In the genomic region with DNA sequence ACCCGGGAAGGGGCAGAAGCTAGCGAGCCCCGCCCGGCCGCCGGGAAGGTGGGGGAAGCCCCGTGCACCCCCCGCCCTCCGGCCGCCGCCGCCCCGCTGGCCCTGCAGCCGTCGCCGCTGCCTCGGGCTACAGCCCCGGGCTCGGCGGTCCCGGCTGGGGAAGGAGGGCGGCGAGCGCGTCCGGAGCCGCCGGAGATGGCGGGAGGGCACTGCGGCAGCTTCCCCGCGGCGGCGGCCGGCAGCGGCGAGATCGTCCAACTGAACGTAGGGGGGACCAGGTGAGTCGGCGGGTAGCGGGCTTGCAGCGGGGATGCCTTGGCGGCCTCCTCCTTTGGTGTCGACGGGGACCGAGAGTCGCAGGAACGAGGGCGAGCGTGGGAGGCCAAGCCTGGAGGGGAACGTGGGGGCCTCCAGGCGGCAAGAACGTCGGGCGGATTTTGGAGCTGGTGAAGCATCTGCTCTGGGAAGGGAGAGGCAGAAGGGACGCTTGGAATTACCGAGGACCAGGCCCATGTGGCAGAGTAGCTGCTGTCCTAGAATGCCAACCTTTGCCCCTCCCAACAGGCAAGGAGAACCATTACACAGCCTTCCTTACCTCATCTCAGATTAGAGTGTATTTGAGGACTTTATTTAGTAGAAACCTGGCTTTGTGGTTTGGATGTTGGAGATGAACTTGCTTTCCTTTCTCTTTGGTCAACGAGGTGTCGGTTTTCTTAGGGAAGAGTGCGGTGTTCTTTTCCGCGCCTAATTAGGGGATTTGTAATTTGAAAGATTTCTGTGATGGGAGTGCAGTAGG, we compare ENCODE assay signal across 8 cellular contexts. TPM values are rescaled to one million over a fixed set of nuclear protein-coding genes. Genes with fewer than 3 reads are reported as not detected.
DNase-seq lines count a peak whose midpoint lies in the region; ATAC-seq and TF ChIP-seq lines count a peak whose summit lies in the region.

No MANE protein-coding gene starts in this region.

- H3K4me1 Mint-ChIP-seq in CD14-positive monocyte: peaks cover 37% of the 10 kb centered on the region
- H3K4me1 Mint-ChIP-seq in activated CD8-positive, alpha-beta T cell treated with anti-CD3 and anti-CD28 coated beads, Interleukin-2, amount 10 ng/mL, durations not matched to agents 7 days and 5 days (ENCODE audit: low read depth): peaks cover 16% of the 10 kb centered on the region
- peaks cover 38% of the 10 kb centered on the region for H3K4me1 Mint-ChIP-seq in stimulated activated naive CD8-positive, alpha-beta T cell treated with anti-CD3 and anti-CD28 coated beads, Interleukin-15, Interleukin-2, amounts not matched to agents 100 ng/mL and 50 ng/mL, for 24 hours (ENCODE audit: low read depth)

- H3K27ac ChIP-seq in mucosa of rectum (ENCODE audit: low read depth in 2 of 2, low read length in 2 of 2): peak overlapping the region; percentile 91 to 93

- H3K27me3 ChIP-seq in mucosa of rectum (ENCODE audit: control insufficient read depth in 2 of 2, insufficient read depth in 2 of 2, low read length in 2 of 2): no peaks in the 10 kb centered on the region

- peak overlapping the region; percentile 38 to 83 (median 73) for H3K27ac Mint-ChIP-seq in CD14-positive monocyte
- no peak overlapping the region for H3K27ac Mint-ChIP-seq in activated CD8-positive, alpha-beta T cell treated with anti-CD3 and anti-CD28 coated beads, Interleukin-2, amount 10 ng/mL, durations not matched to agents 7 days and 5 days
- peak overlapping the region; percentile 86 for H3K27ac Mint-ChIP-seq in stimulated activated naive CD8-positive, alpha-beta T cell treated with anti-CD3 and anti-CD28 coated beads, Interleukin-15, Interleukin-2, amounts not matched to agents 100 ng/mL and 50 ng/mL, for 24 hours

- H3K9ac ChIP-seq in mucosa of rectum (ENCODE audit: low read depth in 1 of 2, low read length in 2 of 2): peak overlapping the region; percentile 78 to 79

- no peaks in the 10 kb centered on the region for H3K9me3 Mint-ChIP-seq in CD14-positive monocyte
- H3K9me3 Mint-ChIP-seq in activated CD8-positive, alpha-beta T cell treated with anti-CD3 and anti-CD28 coated beads, Interleukin-2, amount 10 ng/mL, durations not matched to agents 7 days and 5 days (ENCODE audit: insufficient read depth): no peaks in the 10 kb centered on the region
- H3K9me3 Mint-ChIP-seq in stimulated activated naive CD8-positive, alpha-beta T cell treated with anti-CD3 and anti-CD28 coated beads, Interleukin-15, Interleukin-2, amounts not matched to agents 100 ng/mL and 50 ng/mL, for 24 hours: no peaks in the 10 kb centered on the region

- peak overlapping the region; percentile 98 to 99 for H3K4me3 Mint-ChIP-seq in CD14-positive monocyte
- H3K4me3 Mint-ChIP-seq in activated CD8-positive, alpha-beta T cell treated with anti-CD3 and anti-CD28 coated beads, Interleukin-2, amount 10 ng/mL, durations not matched to agents 7 days and 5 days: peak overlapping the region; percentile 84
- H3K4me3 Mint-ChIP-seq in stimulated activated naive CD8-positive, alpha-beta T cell treated with anti-CD3 and anti-CD28 coated beads, Interleukin-15, Interleukin-2, amounts not matched to agents 100 ng/mL and 50 ng/mL, for 24 hours: peak overlapping the region; percentile 92

- CTCF ChIA-PET in activated CD8-positive, alpha-beta T cell treated with anti-CD3 and anti-CD28 coated beads, Interleukin-2, amount 10 ng/mL, durations not matched to agents 7 days and 5 days (lab: Charles Lee): interaction anchor here (1.3 kb wide), 1 partner anchor 13 kb away, joined by 3 read pairs; no protein-coding TSS in a partner anchor

- intact Hi-C loops in CD14-positive monocyte (cut with micrococcal nuclease): no loop called here

- H3K36me3 Mint-ChIP-seq in CD14-positive monocyte: no peaks in the 10 kb centered on the region
- no peaks in the 10 kb centered on the region for H3K36me3 Mint-ChIP-seq in activated CD8-positive, alpha-beta T cell treated with anti-CD3 and anti-CD28 coated beads, Interleukin-2, amount 10 ng/mL, durations not matched to agents 7 days and 5 days (ENCODE audit: low read depth)
- H3K36me3 Mint-ChIP-seq in stimulated activated naive CD8-positive, alpha-beta T cell treated with anti-CD3 and anti-CD28 coated beads, Interleukin-15, Interleukin-2, amounts not matched to agents 100 ng/mL and 50 ng/mL, for 24 hours (ENCODE audit: low read depth): no peaks in the 10 kb centered on the region

- POLR2A ChIA-PET in activated CD8-positive, alpha-beta T cell treated with anti-CD3 and anti-CD28 coated beads, Interleukin-2, amount 10 ng/mL, durations not matched to agents 7 days and 5 days (lab: Charles Lee): no interaction called here

- H3K36me3 ChIP-seq in mucosa of rectum (ENCODE audit: control insufficient read depth in 2 of 2, insufficient read depth in 2 of 2, low read length in 2 of 2): no peaks in the 10 kb centered on the region

- no peaks in the 10 kb centered on the region for H3K9me3 ChIP-seq in mucosa of rectum (ENCODE audit: control insufficient read depth in 2 of 2, low read length in 2 of 2)

- ATAC-seq in GM19043 (IDR thresholded peaks at IDR 0.05; ENCODE audit: low read depth, unreplicated experiment) (peak; percentile 46), HG03175 (IDR thresholded peaks at IDR 0.05; ENCODE audit: unreplicated experiment) (peak; percentile 63)
- peak; percentile 79 for ATAC-seq in activated CD8-positive, alpha-beta T cell treated with anti-CD3 and anti-CD28 coated beads, Interleukin-2, amount 10 ng/mL, durations not matched to agents 7 days and 5 days

- peaks cover 10 to 11% of the 10 kb centered on the region in 2 donors for H3K4me1 ChIP-seq in mucosa of rectum (ENCODE audit: control insufficient read depth in 2 of 2, insufficient read depth in 2 of 2, low read length in 2 of 2)

- DNase-seq in CD14-positive monocyte (ENCODE audit: low spot score): no peak
- DNase-seq in NCI-H345 treated with DMSO at 0.1 percent for 48 hours (lab: John Stamatoyannopoulos, UW; ENCODE audit: unreplicated experiment): peak; percentile 80
- DNase-seq in activated CD8-positive, alpha-beta T cell treated with anti-CD3 and anti-CD28 coated beads, Interleukin-2, amount 10 ng/mL, durations not matched to agents 7 days and 5 days: peak; percentile 31
- peak; percentile 72 to 79 for DNase-seq in erythroblast (lab: John Stamatoyannopoulos, UW)

- TF ChIP-seq CTCF in CD14-positive monocyte (IDR thresholded peaks at IDR 0.05): no peak

- peaks cover 0 to 2% (median 0%) of the 10 kb centered on the region in 3 donors for H3K27me3 Mint-ChIP-seq in CD14-positive monocyte (ENCODE audit: low read depth in 3 of 3)
- H3K27me3 Mint-ChIP-seq in activated CD8-positive, alpha-beta T cell treated with anti-CD3 and anti-CD28 coated beads, Interleukin-2, amount 10 ng/mL, durations not matched to agents 7 days and 5 days (ENCODE audit: low read depth): peaks cover 22% of the 10 kb centered on the region
- H3K27me3 Mint-ChIP-seq in stimulated activated naive CD8-positive, alpha-beta T cell treated with anti-CD3 and anti-CD28 coated beads, Interleukin-15, Interleukin-2, amounts not matched to agents 100 ng/mL and 50 ng/mL, for 24 hours: peaks cover 27% of the 10 kb centered on the region

- no peak for TF ChIP-seq POLR2A in erythroblast (IDR thresholded peaks at IDR 0.05; ENCODE audit: low read length)

- H3K4me3 ChIP-seq in mucosa of rectum (ENCODE audit: low read length in 2 of 2): peak overlapping the region; percentile 83 to 94

RNA-seq across cellular contexts. Expression of gene KCTD3, which starts 0.6 kb away (rescaled TPM):
- polyA plus RNA-seq in CD14-positive monocyte: 1 to 10 TPM; 5.9 to 8.7 TPM
- 1 to 10 TPM; 1.9 to 3.0 TPM for total RNA-seq in activated CD8-positive, alpha-beta T cell treated with anti-CD3 and anti-CD28 coated beads, Interleukin-2, amount 10 ng/mL, durations not matched to agents 7 days and 5 days
